ENCODE assay signal across 1 cellular context in the genomic region with DNA sequence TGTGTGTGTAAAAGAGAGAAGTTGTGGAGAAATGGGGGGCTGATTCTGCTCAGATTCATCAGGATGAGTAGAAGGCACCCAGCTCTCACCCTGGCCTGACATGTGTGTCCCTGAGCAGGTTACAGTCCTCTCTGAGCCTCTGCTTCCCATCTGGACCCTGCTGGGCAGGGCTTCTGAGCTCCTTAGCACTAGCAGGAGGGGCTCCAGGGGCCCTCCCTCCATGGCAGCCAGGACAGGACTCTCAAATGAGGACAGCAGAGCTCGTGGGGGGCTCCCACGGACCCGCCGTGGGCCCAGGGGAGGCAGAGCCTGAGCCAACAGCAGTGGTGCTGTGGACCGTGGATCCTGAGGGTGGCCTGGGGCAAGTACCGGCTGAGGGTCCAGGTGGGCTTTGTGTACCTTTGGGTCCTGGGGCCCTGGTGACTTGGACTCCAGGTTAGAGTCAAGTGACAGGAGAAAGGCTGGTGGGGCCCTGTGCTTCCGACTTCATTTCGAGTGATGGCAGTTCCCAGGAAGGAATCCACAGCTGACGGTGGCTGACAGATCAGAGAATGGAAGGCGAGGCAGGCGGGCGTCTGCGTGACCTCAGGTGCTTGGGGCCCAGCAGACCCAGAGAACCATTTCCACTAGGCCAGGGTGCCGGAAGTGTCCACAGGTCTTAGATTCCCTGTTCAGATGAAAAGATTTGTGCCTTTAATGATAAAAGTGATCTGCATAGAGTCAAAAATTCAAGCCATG.
TF ChIP-seq lines count a peak whose summit lies in the region.

No MANE protein-coding gene starts in this region.

TF ChIP-seq in K562, 482 proteins besides CTCF, POLR2A, EP300 and RAD21:
- TF ChIP-seq ZBTB7A (IDR thresholded peaks at IDR 0.05; ENCODE audit: borderline replicate concordance, control insufficient read depth, low read depth, low read length) (peak; percentile 52; the same call in 1 of the 2 replicates), SETDB1 (IDR thresholded peaks at IDR 0.05; ENCODE audit: low read length) (no peak), ZNF717 (CRISPR knock-in tag; IDR thresholded peaks at IDR 0.05) (0 out of 2 replicates have a peak, but pooled peaks have one; percentile 51), TARDBP (IDR thresholded peaks at IDR 0.05) (peak; percentile 81), STAT5A (IDR thresholded peaks at IDR 0.05; ENCODE audit: borderline replicate concordance, low read length) (peak; percentile 22; the same call in 1 of the 2 replicates), HLTF (IDR thresholded peaks at IDR 0.05) (0 out of 2 replicates have a peak, but pooled peaks have one; percentile 6), RBM22 (IDR thresholded peaks at IDR 0.05; ENCODE audit: low read depth, low read length, poor library complexity, severe bottlenecking) (peak; percentile 65), POLR2G (IDR thresholded peaks at IDR 0.05; ENCODE audit: low read depth, low read length) (peak; percentile 75), RBFOX2 (IDR thresholded peaks at IDR 0.05; ENCODE audit: low read depth, low read length) (peak; percentile 53; the same call in 1 of the 2 replicates), MYNN (IDR thresholded peaks at IDR 0.05) (peak; percentile 24; the same call in 1 of the 2 replicates), MYNN (CRISPR knock-in tag; IDR thresholded peaks at IDR 0.05) (no peak), POLR2AphosphoS5 (IDR thresholded peaks at IDR 0.05; ENCODE audit: control insufficient read depth, insufficient read depth, low read depth, low read length) (peak; percentile 61; the same call in 1 of the 2 replicates), POLR2AphosphoS2 (IDR thresholded peaks at IDR 0.05; ENCODE audit: low read length) (peak; percentile 61; the same call in 1 of the 2 replicates), PML (IDR thresholded peaks at IDR 0.05; ENCODE audit: low read length) (peak; percentile 28), BRF1 (IDR thresholded peaks at IDR 0.05; ENCODE audit: borderline replicate concordance, extremely low read depth, insufficient read length) (no peak), POLR3G (IDR thresholded peaks at IDR 0.05; ENCODE audit: extremely low read depth, insufficient read length, insufficient replicate concordance) (no peak)
- TF ChIP-seq, protein P1, sequence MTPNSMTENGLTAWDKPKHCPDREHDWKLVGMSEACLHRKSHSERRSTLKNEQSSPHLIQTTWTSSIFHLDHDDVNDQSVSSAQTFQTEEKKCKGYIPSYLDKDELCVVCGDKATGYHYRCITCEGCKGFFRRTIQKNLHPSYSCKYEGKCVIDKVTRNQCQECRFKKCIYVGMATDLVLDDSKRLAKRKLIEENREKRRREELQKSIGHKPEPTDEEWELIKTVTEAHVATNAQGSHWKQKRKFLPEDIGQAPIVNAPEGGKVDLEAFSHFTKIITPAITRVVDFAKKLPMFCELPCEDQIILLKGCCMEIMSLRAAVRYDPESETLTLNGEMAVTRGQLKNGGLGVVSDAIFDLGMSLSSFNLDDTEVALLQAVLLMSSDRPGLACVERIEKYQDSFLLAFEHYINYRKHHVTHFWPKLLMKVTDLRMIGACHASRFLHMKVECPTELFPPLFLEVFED (CRISPR knock-in tag; conservative IDR thresholded peaks at IDR 0.05): no peak
- TF ChIP-seq, protein P2, sequence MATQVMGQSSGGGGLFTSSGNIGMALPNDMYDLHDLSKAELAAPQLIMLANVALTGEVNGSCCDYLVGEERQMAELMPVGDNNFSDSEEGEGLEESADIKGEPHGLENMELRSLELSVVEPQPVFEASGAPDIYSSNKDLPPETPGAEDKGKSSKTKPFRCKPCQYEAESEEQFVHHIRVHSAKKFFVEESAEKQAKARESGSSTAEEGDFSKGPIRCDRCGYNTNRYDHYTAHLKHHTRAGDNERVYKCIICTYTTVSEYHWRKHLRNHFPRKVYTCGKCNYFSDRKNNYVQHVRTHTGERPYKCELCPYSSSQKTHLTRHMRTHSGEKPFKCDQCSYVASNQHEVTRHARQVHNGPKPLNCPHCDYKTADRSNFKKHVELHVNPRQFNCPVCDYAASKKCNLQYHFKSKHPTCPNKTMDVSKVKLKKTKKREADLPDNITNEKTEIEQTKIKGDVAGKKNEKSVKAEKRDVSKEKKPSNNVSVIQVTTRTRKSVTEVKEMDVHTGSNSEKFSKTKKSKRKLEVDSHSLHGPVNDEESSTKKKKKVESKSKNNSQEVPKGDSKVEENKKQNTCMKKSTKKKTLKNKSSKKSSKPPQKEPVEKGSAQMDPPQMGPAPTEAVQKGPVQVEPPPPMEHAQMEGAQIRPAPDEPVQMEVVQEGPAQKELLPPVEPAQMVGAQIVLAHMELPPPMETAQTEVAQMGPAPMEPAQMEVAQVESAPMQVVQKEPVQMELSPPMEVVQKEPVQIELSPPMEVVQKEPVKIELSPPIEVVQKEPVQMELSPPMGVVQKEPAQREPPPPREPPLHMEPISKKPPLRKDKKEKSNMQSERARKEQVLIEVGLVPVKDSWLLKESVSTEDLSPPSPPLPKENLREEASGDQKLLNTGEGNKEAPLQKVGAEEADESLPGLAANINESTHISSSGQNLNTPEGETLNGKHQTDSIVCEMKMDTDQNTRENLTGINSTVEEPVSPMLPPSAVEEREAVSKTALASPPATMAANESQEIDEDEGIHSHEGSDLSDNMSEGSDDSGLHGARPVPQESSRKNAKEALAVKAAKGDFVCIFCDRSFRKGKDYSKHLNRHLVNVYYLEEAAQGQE (CRISPR knock-in tag; IDR thresholded peaks at IDR 0.05; ENCODE audit: low read depth): 0 out of 2 replicates have a peak, but pooled peaks have one; percentile 31
